ENCODE assay signal across 8 cellular contexts in the genomic region with DNA sequence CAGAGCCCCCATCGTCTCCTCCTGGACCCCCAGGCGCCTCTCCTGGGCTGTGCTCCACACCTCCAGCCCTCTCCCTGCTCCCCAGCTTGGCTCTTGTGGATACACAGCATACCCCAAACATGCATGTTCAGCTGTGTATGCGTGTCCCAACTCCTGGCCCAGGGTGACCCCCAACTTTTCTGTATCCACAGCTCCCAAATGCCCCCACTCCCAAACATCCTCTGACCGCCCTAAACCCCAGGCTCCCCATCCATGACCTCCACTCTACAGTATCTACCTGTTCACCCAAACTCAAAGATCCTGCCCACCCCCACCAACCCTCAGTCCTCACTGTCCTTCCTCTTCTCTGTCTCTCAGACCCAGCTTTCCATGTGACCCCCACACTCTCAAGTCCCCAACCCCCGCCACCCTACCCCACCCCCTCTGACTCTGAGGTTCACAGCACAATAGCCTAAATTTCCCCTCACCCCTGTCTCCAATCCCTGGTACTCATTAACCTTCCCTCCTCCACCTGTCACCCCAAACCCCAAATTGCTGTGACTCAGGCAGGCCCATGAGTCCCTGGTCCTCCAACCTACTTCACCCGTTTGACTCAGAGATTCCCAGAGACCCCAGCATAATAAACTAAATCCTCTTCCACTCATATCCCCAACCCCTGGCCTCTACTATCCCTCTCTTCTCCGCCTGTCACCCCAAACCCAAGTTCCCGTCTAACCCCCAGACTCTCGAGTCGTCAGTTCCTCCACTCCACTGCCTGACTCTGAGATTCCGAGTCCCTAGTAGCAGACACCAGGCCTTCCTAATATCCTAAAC.
A peak's percentile ranks its signal among the peaks of the same experiment; 100 is the strongest.
DNase-seq lines count a peak whose midpoint lies in the region; ATAC-seq and TF ChIP-seq lines count a peak whose summit lies in the region.

No MANE protein-coding gene starts in this region.

- H4K20me1 ChIP-seq in BLaER1 = peaks cover 38% of the 10 kb centered on the region

- no peak for TF ChIP-seq POLR2A in NB4 (IDR thresholded peaks at IDR 0.05; ENCODE audit: extremely low read depth, insufficient read length)

- peaks cover 70% of the 10 kb centered on the region for H3K4me1 Mint-ChIP-seq in nephron progenitor cell

- H3K4me3 ChIP-seq in BLaER1 (peak overlapping the region; percentile 95), NB4 (ENCODE audit: low read depth, low read length) (peak overlapping the region; percentile 89)
- peak overlapping the region; percentile 63 for H3K4me3 ChIP-seq in effector memory CD4-positive, alpha-beta T cell (ENCODE audit: insufficient read depth, low read depth, low read length, poor library complexity, severe bottlenecking)

- TF ChIP-seq CTCF in NB4 (IDR thresholded peaks at IDR 0.05; ENCODE audit: low read depth, low read length) (no peak), nephron progenitor cell (IDR thresholded peaks at IDR 0.05) (no peak)

- H3K27ac Mint-ChIP-seq in nephron progenitor cell = peak overlapping the region; percentile 99

- peaks cover 7% of the 10 kb centered on the region for H3K27me3 Mint-ChIP-seq in nephron progenitor cell (ENCODE audit: low read depth, poor library complexity)

- H3K9me3 Mint-ChIP-seq in nephron progenitor cell = no peaks in the 10 kb centered on the region

- peaks cover 33% of the 10 kb centered on the region for H3K36me3 ChIP-seq in BLaER1
- peaks cover 11% of the 10 kb centered on the region for H3K36me3 ChIP-seq in effector memory CD4-positive, alpha-beta T cell (ENCODE audit: control insufficient read depth, insufficient read depth, low read length)

- peak overlapping the region; percentile 97 for H3K9ac ChIP-seq in BLaER1

- no peaks in the 10 kb centered on the region for H3K27me3 ChIP-seq in BLaER1
- H3K27me3 ChIP-seq in effector memory CD4-positive, alpha-beta T cell (replicated peaks; ENCODE audit: control insufficient read depth, insufficient read depth, low read length, poor library complexity, severe bottlenecking) = no peaks in the 10 kb centered on the region

- no peak for ATAC-seq in GM19455 (IDR thresholded peaks at IDR 0.05; ENCODE audit: unreplicated experiment)
- no peak for ATAC-seq in HG03342 (IDR thresholded peaks at IDR 0.05; ENCODE audit: unreplicated experiment)

- peak overlapping the region; percentile 99 for H3K27ac ChIP-seq in BLaER1
- peak overlapping the region; percentile 95 for H3K27ac ChIP-seq in effector memory CD4-positive, alpha-beta T cell (ENCODE audit: insufficient read depth, low read length, poor library complexity, severe bottlenecking)

- peak overlapping the region; percentile 89 for H3K4me2 ChIP-seq in BLaER1

- DNase-seq in NB4 (ENCODE audit: low read depth) = peak; percentile 39
- DNase-seq in effector memory CD4-positive, alpha-beta T cell = no peak
- DNase-seq in nephron progenitor cell = no peak
- DNase-seq in NCI-H2107 (lab: John Stamatoyannopoulos, UW) = no peak
- DNase-seq in NCI-H187 treated with DMSO at 0.1 percent for 48 hours (lab: John Stamatoyannopoulos, UW) = no peak

- H3K4me3 Mint-ChIP-seq in nephron progenitor cell = peak overlapping the region; percentile 99

- peaks cover 68% of the 10 kb centered on the region for H3K4me1 ChIP-seq in BLaER1
- H3K4me1 ChIP-seq in effector memory CD4-positive, alpha-beta T cell (ENCODE audit: control insufficient read depth, insufficient read depth, low read length, poor library complexity, severe bottlenecking) = peaks cover 50% of the 10 kb centered on the region

- peaks cover 18% of the 10 kb centered on the region for H3K36me3 Mint-ChIP-seq in nephron progenitor cell (ENCODE audit: low read depth)

- no peaks in the 10 kb centered on the region for H3K9me3 ChIP-seq in BLaER1
- no peaks in the 10 kb centered on the region for H3K9me3 ChIP-seq in effector memory CD4-positive, alpha-beta T cell (ENCODE audit: control insufficient read depth, low read length)
